ENCODE assay signal across 26 cellular contexts in the genomic region with DNA sequence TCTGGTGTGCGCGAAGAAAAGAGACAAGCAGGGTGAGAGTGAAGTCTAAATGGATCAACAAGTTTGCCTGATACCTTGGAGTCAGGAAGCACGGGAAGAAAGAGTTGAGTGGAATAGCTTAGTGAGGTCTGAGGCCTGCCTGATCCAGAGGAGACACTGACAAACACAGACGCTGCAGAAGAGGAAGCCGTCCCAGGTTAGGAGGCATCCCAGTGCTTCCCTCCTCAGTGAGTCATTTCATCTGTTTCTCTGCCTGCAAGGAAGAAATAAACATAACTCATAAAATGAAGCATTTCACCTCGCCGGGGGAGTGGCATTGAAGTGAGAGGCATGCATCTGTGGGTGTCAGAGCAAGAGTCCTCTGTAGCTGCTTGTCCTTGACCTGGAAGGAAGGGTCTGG.
DNase-seq lines count a peak whose midpoint lies in the region; ATAC-seq and TF ChIP-seq lines count a peak whose summit lies in the region.
"Had no signal": no experiment of that assay in that cellular context is flagged by ENCODE, and none has a peak within 500 bp of the region (broad histone marks: within the 10 kb centered on the region; RNA-seq: fewer than 3 reads in every experiment).

No MANE protein-coding gene starts in this region.

- peaks cover 6% of the 10 kb centered on the region for H3K4me1 ChIP-seq in IMR-90 (ENCODE audit: control insufficient read depth, insufficient read depth, low read length)
- no peaks in the 10 kb centered on the region for H3K4me1 ChIP-seq in adipocyte (ENCODE audit: control insufficient read depth, insufficient read depth, low read length)
- H3K4me1 ChIP-seq: heart right ventricle, lower lobe of right lung, parathyroid adenoma, thyroid gland had no signal

- H3K4me2 ChIP-seq in IMR-90 (ENCODE audit: low read depth, low read length) = no peak overlapping the region; the same call in 1 of the 2 replicates

- peak overlapping the region; percentile 68 for H2BK20ac ChIP-seq in IMR-90 (ENCODE audit: low read depth, low read length)

- no peak overlapping the region for H3K27ac Mint-ChIP-seq in osteocyte (ENCODE audit: unreplicated experiment)
- H3K27ac Mint-ChIP-seq: activated CD4-positive, alpha-beta T cell treated with anti-CD3 and anti-CD28 coated beads, Interleukin-2, amount 10 ng/mL, durations not matched to agents 24 days and 14 days; activated naive CD8-positive, alpha-beta T cell treated with anti-CD3 and anti-CD28 coated beads, Interleukin-2, amount 50 U/mL, for 24 hours; CD8-positive, alpha-beta T cell had no signal

- H3K27me3 Mint-ChIP-seq in osteocyte (ENCODE audit: unreplicated experiment) = no peaks in the 10 kb centered on the region
- H3K27me3 Mint-ChIP-seq: activated CD4-positive, alpha-beta T cell treated with anti-CD3 and anti-CD28 coated beads, Interleukin-2, amount 10 ng/mL, durations not matched to agents 24 days and 14 days; activated naive CD8-positive, alpha-beta T cell treated with anti-CD3 and anti-CD28 coated beads, Interleukin-2, amount 50 U/mL, for 24 hours had no signal

- peak overlapping the region; percentile 63; the same call in 1 of the 2 replicates for H4K91ac ChIP-seq in IMR-90 (ENCODE audit: insufficient read depth, low read depth, low read length)

- WGBS in IMR-90 (ENCODE audit: extremely low coverage in 2 of 2, insufficient read length in 1 of 2), 2 experiments = no CpG with 5 or more reads among the region's 7 CpGs

- TF ChIP-seq CTCF in BJ (IDR thresholded peaks at IDR 0.05; ENCODE audit: insufficient read depth, low read depth, low read length) (no peak), IMR-90 (conservative IDR thresholded peaks at IDR 0.05; ENCODE audit: low read depth, low read length) (no peak), osteocyte (IDR thresholded peaks at IDR 0.05) (no peak)

- no peak overlapping the region for H3K56ac ChIP-seq in IMR-90 (ENCODE audit: extremely low read depth, insufficient read depth, low read length)

- dilution Hi-C loops in IMR-90 (cut with HindIII; ENCODE audit: low sequenced_read_pairs, unreplicated experiment) = no loop called here

- peak; percentile 52 for DNase-seq in BJ (ENCODE audit: low read depth)
- DNase-seq in IMR-90 = peak; percentile 75
- DNase-seq in adipocyte (ENCODE audit: low read depth) = peak; percentile 44
- DNase-seq in kidney glomerular epithelial cell (lab: John Stamatoyannopoulos, UW) = peak; percentile 62
- DNase-seq in HCEC 1CT = no peak
- DNase-seq in osteocyte (ENCODE audit: extremely low spot score, unreplicated experiment) = no peak
- DNase-seq: activated CD4-positive, alpha-beta T cell treated with anti-CD3 and anti-CD28 coated beads, Interleukin-2, amount 10 ng/mL, durations not matched to agents 24 days and 14 days; activated CD8-positive, alpha-beta memory T cell treated with anti-CD3 and anti-CD28 coated beads, Interleukin-2, amount 50 U/mL, for 4 hours; activated naive CD8-positive, alpha-beta T cell treated with anti-CD3 and anti-CD28 coated beads, Interleukin-2, amount 50 U/mL, for 24 hours; CD8-positive, alpha-beta T cell; DND-41; erythroblast; H7; heart right ventricle; lower lobe of right lung; MG63; NCI-H1930; NCI-H446 treated with DMSO at 0.1 percent for 48 hours; sigmoid colon; stimulated activated naive CD4-positive, alpha-beta T cell treated with Interleukin-2 at 50 U/mL for 16 hours; T-helper 1 cell; thyroid gland had no signal

- peak overlapping the region; percentile 53; the same call in 1 of the 2 replicates for H2BK120ac ChIP-seq in IMR-90 (ENCODE audit: low read depth, low read length)

- peak overlapping the region; percentile 12 to 87; a peak in 2 of 4 replicates for H4K8ac ChIP-seq in IMR-90 (ENCODE audit: low read depth in 2 of 2, low read length in 2 of 2)

- BruUV-seq in IMR-90 (replicated peaks; lab: Mats Ljungman, UMichigan) = no TSS peak

- H3K4me3 ChIP-seq in BJ (ENCODE audit: low read depth, low read length) (no peak overlapping the region), IMR-90 (ENCODE audit: insufficient read depth, low read depth, low read length) (no peak overlapping the region), adipocyte (ENCODE audit: low read length) (no peak overlapping the region)
- H3K4me3 ChIP-seq: heart right ventricle, lower lobe of right lung, MG63, sigmoid colon, thyroid gland had no signal

- peak overlapping the region; percentile 80 for H3K4ac ChIP-seq in IMR-90 (ENCODE audit: low read depth, low read length)

- TF ChIP-seq POLR2A in IMR-90 (IDR thresholded peaks at IDR 0.05; ENCODE audit: low read depth, low read length) = no peak

- peak overlapping the region; percentile 84 for H2AFZ ChIP-seq in IMR-90 (replicated peaks; ENCODE audit: low read length, poor library complexity)
- H2AFZ ChIP-seq: parathyroid adenoma had no signal

- ATAC-seq in IMR-90 (ENCODE audit: low read depth) (peak; percentile 98), GM21423 (IDR thresholded peaks at IDR 0.05; ENCODE audit: unreplicated experiment) (no peak), GM19463 (IDR thresholded peaks at IDR 0.05; ENCODE audit: unreplicated experiment) (no peak)
- ATAC-seq: activated naive CD8-positive, alpha-beta T cell treated with anti-CD3 and anti-CD28 coated beads, Interleukin-2, amount 50 U/mL, for 24 hours; CD8-positive, alpha-beta T cell; heart right ventricle; HepG2; lower lobe of right lung had no signal

- peaks cover 2% of the 10 kb centered on the region; the same call in 1 of the 2 replicates for H3K36me3 ChIP-seq in BJ (ENCODE audit: control insufficient read depth, insufficient read depth, low read length)
- no peaks in the 10 kb centered on the region for H3K36me3 ChIP-seq in IMR-90 (ENCODE audit: control insufficient read depth, insufficient read depth, low read length)
- no peaks in the 10 kb centered on the region for H3K36me3 ChIP-seq in adipocyte (ENCODE audit: control insufficient read depth, insufficient read depth, low read length, severe bottlenecking)
- H3K36me3 ChIP-seq: heart right ventricle, lower lobe of right lung, MG63, sigmoid colon, thyroid gland had no signal

- in situ Hi-C loops in IMR-90 (cut with MboI; ENCODE audit: low sequenced_read_pairs) = no loop called here

- H2AK9ac ChIP-seq in IMR-90 (replicated peaks; ENCODE audit: low read depth, low read length, poor library complexity) = no peak overlapping the region

- H3K4me1 Mint-ChIP-seq in osteocyte (ENCODE audit: unreplicated experiment) = no peaks in the 10 kb centered on the region
- H3K4me1 Mint-ChIP-seq: activated CD4-positive, alpha-beta T cell treated with anti-CD3 and anti-CD28 coated beads, Interleukin-2, amount 10 ng/mL, durations not matched to agents 24 days and 14 days; activated naive CD8-positive, alpha-beta T cell treated with anti-CD3 and anti-CD28 coated beads, Interleukin-2, amount 50 U/mL, for 24 hours had no signal

- H3K79me1 ChIP-seq in IMR-90 (ENCODE audit: low read depth in 1 of 2, low read length in 2 of 2) = no peaks in the 10 kb centered on the region

- H3K14ac ChIP-seq in IMR-90 (replicated peaks; ENCODE audit: low read depth, low read length) = peak overlapping the region; percentile 46; the same call in 1 of the 2 replicates

- POLR2A ChIA-PET in BJ (lab: Charles Lee) (no interaction called here), IMR-90 (lab: Charles Lee; ENCODE audit: unreplicated experiment) (no interaction called here)

- CTCF ChIA-PET in BJ (lab: Yijun Ruan, JAX) = interaction anchor here (1.3 kb wide), 1 partner anchor 255 kb away, joined by 3 read pairs; no protein-coding TSS in a partner anchor
- CTCF ChIA-PET in IMR-90 (lab: Yijun Ruan, JAX) = interaction anchor here (0.7 to 1.0 kb wide), 2 partner anchors 9 to 532 kb away, joined by 3 read pairs; no protein-coding TSS in a partner anchor

- H3K9me3 ChIP-seq in IMR-90 (ENCODE audit: control insufficient read depth, insufficient read depth, low read length) = no peaks in the 10 kb centered on the region
- H3K9me3 ChIP-seq in adipocyte (ENCODE audit: control insufficient read depth, low read length) = no peaks in the 10 kb centered on the region
- H3K9me3 ChIP-seq: heart right ventricle, lower lobe of right lung, MG63, sigmoid colon, thyroid gland had no signal

- peak overlapping the region; percentile 18 for H2BK5ac ChIP-seq in IMR-90 (ENCODE audit: low read depth, low read length, poor library complexity, severe bottlenecking)

- no peaks in the 10 kb centered on the region for H3K27me3 ChIP-seq in BJ (ENCODE audit: control insufficient read depth, insufficient read depth, low read length)
- H3K27me3 ChIP-seq in IMR-90 (ENCODE audit: control insufficient read depth, insufficient read depth, low read length) = no peaks in the 10 kb centered on the region
- no peaks in the 10 kb centered on the region for H3K27me3 ChIP-seq in adipocyte (replicated peaks; ENCODE audit: control insufficient read depth, insufficient read depth, low read length)
- H3K27me3 ChIP-seq: MG63, sigmoid colon, thyroid gland had no signal

- H3K23ac ChIP-seq in IMR-90 (ENCODE audit: low read depth, low read length) = peak overlapping the region; percentile 68

- peak overlapping the region; percentile 5; the same call in 1 of the 2 replicates for H3K18ac ChIP-seq in IMR-90 (ENCODE audit: low read depth, low read length)

- H4K20me1 ChIP-seq in IMR-90 (ENCODE audit: insufficient read depth, low read length) = no peaks in the 10 kb centered on the region

- H3K4me3 Mint-ChIP-seq in osteocyte (ENCODE audit: unreplicated experiment) = no peak overlapping the region
- H3K4me3 Mint-ChIP-seq: activated CD4-positive, alpha-beta T cell treated with anti-CD3 and anti-CD28 coated beads, Interleukin-2, amount 10 ng/mL, durations not matched to agents 24 days and 14 days; activated naive CD8-positive, alpha-beta T cell treated with anti-CD3 and anti-CD28 coated beads, Interleukin-2, amount 50 U/mL, for 24 hours; CD8-positive, alpha-beta T cell had no signal

- peak overlapping the region; percentile 52 for H3K27ac ChIP-seq in IMR-90 (ENCODE audit: insufficient read depth, low read length)
- H3K27ac ChIP-seq: heart right ventricle, lower lobe of right lung, parathyroid adenoma, sigmoid colon, thyroid gland had no signal

- no peak overlapping the region; the same call in 1 of the 2 replicates for H2AK5ac ChIP-seq in IMR-90 (ENCODE audit: low read depth, low read length)

- H3K36me3 Mint-ChIP-seq in osteocyte (ENCODE audit: unreplicated experiment) = no peaks in the 10 kb centered on the region
- H3K36me3 Mint-ChIP-seq: CD8-positive, alpha-beta T cell had no signal

- H3K9ac ChIP-seq in IMR-90 (ENCODE audit: low read depth, low read length) (peak overlapping the region; percentile 37; the same call in 1 of the 2 replicates), adipocyte (ENCODE audit: low read length) (no peak overlapping the region)
- H3K9ac ChIP-seq: parathyroid adenoma had no signal

- H2BK15ac ChIP-seq in IMR-90 (ENCODE audit: low read depth, low read length) = peak overlapping the region; percentile 10; the same call in 1 of the 3 replicates

- intact Hi-C loops in IMR-90 (cut with micrococcal nuclease) = loop anchor here (10.0 kb wide), 1 partner anchor 594 kb away; no protein-coding TSS in a partner anchor

- H4K5ac ChIP-seq in IMR-90 (ENCODE audit: low read depth, low read length) = peak overlapping the region; percentile 27

- no peaks in the 10 kb centered on the region for H3K9me3 Mint-ChIP-seq in osteocyte (ENCODE audit: unreplicated experiment)
- H3K9me3 Mint-ChIP-seq: activated CD4-positive, alpha-beta T cell treated with anti-CD3 and anti-CD28 coated beads, Interleukin-2, amount 10 ng/mL, durations not matched to agents 24 days and 14 days; activated naive CD8-positive, alpha-beta T cell treated with anti-CD3 and anti-CD28 coated beads, Interleukin-2, amount 50 U/mL, for 24 hours; CD8-positive, alpha-beta T cell had no signal

- 0 out of 2 replicates have a peak, but pooled peaks cover 1% of the 10 kb centered on the region for H3K9me1 ChIP-seq in IMR-90 (ENCODE audit: insufficient read depth, low read length)

- no peak for TF ChIP-seq RAD21 in IMR-90 (IDR thresholded peaks at IDR 0.05; ENCODE audit: low read length)

Comparison
In these comparisons a context has a peak if more than half of its experiments do, and no peak if none do; other contexts are left out.
1. DNase-seq: peak in BJ (single experiment), IMR-90 (single experiment), adipocyte (single experiment) and kidney glomerular epithelial cell (single experiment); none in HCEC 1CT (single experiment) and osteocyte (single experiment).